33 cellular contexts compared by ENCODE assay signal in genomic region chr16:87330646-87331045, GRCh38. TPM values are rescaled to one million over a fixed set of nuclear protein-coding genes. Genes with fewer than 3 reads are reported as not detected.
"Had no signal": no experiment of that assay in that cellular context is flagged by ENCODE, and none has a peak within 500 bp of the region (broad histone marks: within the 10 kb centered on the region; RNA-seq: fewer than 3 reads in every experiment).

No MANE protein-coding gene starts in this region.

- H3K27ac ChIP-seq: cardiac muscle cell, left ventricle myocardium inferior, neutrophil, ovary, prostate gland, WERI-Rb-1 had no signal

- H3K27me3 ChIP-seq: ascending aorta, cardiac muscle cell, heart right ventricle, neutrophil, ovary, tibial nerve had no signal

- H3K9me3 Mint-ChIP-seq: activated T-cell treated with anti-CD3 and anti-CD28 coated beads, Interleukin-2, amount 50 U/mL, for 4 hours; activated T-helper 17 cell treated with anti-CD3 and anti-CD28 coated beads, Interleukin-2, amount 50 U/mL, for 72 hours; brain; effector memory CD8-positive, alpha-beta T cell; nephron; T-helper 1 cell treated with Interleukin-12 subunit alpha and Interleukin-12 subunit beta and Interleukin-4 antibody, amounts not matched to agents 30 μg/mL and 1 μg/mL, for 36 hours had no signal

- H3K4me3 Mint-ChIP-seq: activated naive CD8-positive, alpha-beta T cell; activated T-cell treated with anti-CD3 and anti-CD28 coated beads, Interleukin-2, amount 50 U/mL, for 4 hours; activated T-helper 17 cell treated with anti-CD3 and anti-CD28 coated beads, Interleukin-2, amount 50 U/mL, for 72 hours; brain; effector memory CD8-positive, alpha-beta T cell; nephron; T-helper 1 cell treated with Interleukin-12 subunit alpha and Interleukin-12 subunit beta and Interleukin-4 antibody, amounts not matched to agents 30 μg/mL and 1 μg/mL, for 36 hours had no signal

- H3K9me3 ChIP-seq: ascending aorta, heart right ventricle, left ventricle myocardium inferior, neutrophil, ovary, prostate gland, SK-N-SH, tibial nerve had no signal

- ATAC-seq: activated CD4-positive, CD25-positive, alpha-beta regulatory T cell treated with anti-CD3 and anti-CD28 coated beads, Interleukin-2, amount 50 U/mL, for 24 hours; activated T-cell treated with anti-CD3 and anti-CD28 coated beads, Interleukin-2, amount 50 U/mL, for 4 hours; activated T-helper 17 cell treated with anti-CD3 and anti-CD28 coated beads, Interleukin-2, amount 50 U/mL, for 72 hours; effector memory CD8-positive, alpha-beta T cell; esophagus mucosa; heart right ventricle had no signal

- H3K4me1 ChIP-seq: ascending aorta, prostate gland had no signal

- H3K27me3 Mint-ChIP-seq: activated naive CD8-positive, alpha-beta T cell; activated T-helper 17 cell treated with anti-CD3 and anti-CD28 coated beads, Interleukin-2, amount 50 U/mL, for 72 hours; brain; effector memory CD8-positive, alpha-beta T cell had no signal

- H3K36me3 Mint-ChIP-seq: activated naive CD8-positive, alpha-beta T cell had no signal

- H3K27ac Mint-ChIP-seq: activated naive CD8-positive, alpha-beta T cell; activated T-helper 17 cell treated with anti-CD3 and anti-CD28 coated beads, Interleukin-2, amount 50 U/mL, for 72 hours; brain; effector memory CD8-positive, alpha-beta T cell; nephron; T-helper 1 cell treated with Interleukin-12 subunit alpha and Interleukin-12 subunit beta and Interleukin-4 antibody, amounts not matched to agents 30 μg/mL and 1 μg/mL, for 36 hours had no signal

- H3K36me3 ChIP-seq: ovary had no signal

- H3K4me3 ChIP-seq: ascending aorta, cardiac muscle cell, heart right ventricle, left ventricle myocardium inferior, ovary, prostate gland, smooth muscle cell, tibial nerve had no signal

- DNase-seq: activated CD4-positive, alpha-beta T cell treated with anti-CD3 and anti-CD28 coated beads for 48 hours; activated CD4-positive, alpha-beta T cell treated with anti-CD3 and anti-CD28 coated beads, Interleukin-2, amount 50 U/mL, for 48 hours; activated CD8-positive, alpha-beta memory T cell treated with anti-CD3 and anti-CD28 coated beads, Interleukin-2, amount 50 U/mL, for 48 hours; activated T-cell treated with anti-CD3 and anti-CD28 coated beads, Interleukin-2, amount 50 U/mL, for 4 hours; cortex of kidney; effector memory CD8-positive, alpha-beta T cell; foreskin fibroblast; heart right ventricle; kidney glomerular epithelial cell; left ventricle myocardium inferior; mammary epithelial cell; retina; SK-N-SH; stimulated activated CD4-positive, alpha-beta T cell treated with anti-CD3 and anti-CD28 coated beads, Interleukin-15, amount 100 ng/mL, for 24 hours; stimulated activated CD4-positive, alpha-beta T cell treated with anti-CD3 and anti-CD28 coated beads, Interleukin-2, amount 100 ng/mL, for 24 hours; stimulated activated naive CD4-positive, alpha-beta T cell; SW 1271; T1000; WERI-Rb-1 had no signal

- H3K4me1 Mint-ChIP-seq: activated T-helper 17 cell treated with anti-CD3 and anti-CD28 coated beads, Interleukin-2, amount 50 U/mL, for 72 hours; brain; nephron had no signal

RNA-seq across cellular contexts. Expression of gene C16orf95, which starts 13.5 kb away (rescaled TPM):
- total RNA-seq: ascending aorta had no signal
